ENCODE assay signal across 14 cellular contexts in the genomic region with DNA sequence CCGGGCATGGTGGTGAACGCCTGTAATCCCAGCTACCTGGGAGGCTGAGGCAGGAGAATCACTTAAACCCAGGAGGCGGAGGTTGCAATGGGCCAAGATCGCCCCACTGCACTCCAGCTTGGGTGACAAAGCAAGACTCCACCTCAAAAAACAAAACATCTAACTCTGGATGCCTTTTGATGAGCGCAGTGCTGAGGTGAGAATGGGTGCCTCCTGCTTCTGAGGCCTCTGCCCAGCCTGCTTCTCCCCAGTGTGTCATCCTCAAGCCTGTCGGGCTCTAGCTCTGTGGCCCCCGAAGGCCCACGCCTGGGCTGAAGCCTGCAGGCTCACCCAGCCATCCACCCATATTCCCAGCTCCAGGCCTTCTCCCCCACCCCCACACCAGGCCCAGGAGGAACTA. TPM values are rescaled to one million over a fixed set of nuclear protein-coding genes. Genes with fewer than 3 reads are reported as not detected.
A peak's percentile ranks its signal among the peaks of the same experiment; 100 is the strongest.
DNase-seq lines count a peak whose midpoint lies in the region; ATAC-seq and TF ChIP-seq lines count a peak whose summit lies in the region.
"Had no signal": no experiment of that assay in that cellular context is flagged by ENCODE, and none has a peak within 500 bp of the region (broad histone marks: within the 10 kb centered on the region; RNA-seq: fewer than 3 reads in every experiment).

No MANE protein-coding gene starts in this region.

- CTCF ChIA-PET in T-cell (lab: Charles Lee): no interaction called here

- H3K36me3 Mint-ChIP-seq in T-helper 2 cell treated with Interferon-gamma antibody and Interleukin-4, amounts not matched to agents 5 μg/mL and 100 μg/mL, for 36 hours (ENCODE audit: low read depth): peaks cover 4% of the 10 kb centered on the region
- H3K36me3 Mint-ChIP-seq in T-cell: peaks cover 9% of the 10 kb centered on the region
- H3K36me3 Mint-ChIP-seq in stimulated activated naive B cell treated with anti-CD40 and anti-IgM and Interleukin-4, amounts not matched to agents 10 μg/mL and 1 μg/mL and 100 μg/mL, for 72 hours: peaks cover 33 to 41% of the 10 kb centered on the region in 2 donors
- peaks cover 10% of the 10 kb centered on the region for H3K36me3 Mint-ChIP-seq in endodermal cell (ENCODE audit: low read depth)

- H3K4me3 Mint-ChIP-seq in T-helper 2 cell treated with Interferon-gamma antibody and Interleukin-4, amounts not matched to agents 5 μg/mL and 100 μg/mL, for 36 hours: no peak overlapping the region
- H3K4me3 Mint-ChIP-seq in T-cell (peak overlapping the region in 1 of 3 donors; percentile 65), endodermal cell (no peak overlapping the region)
- no peak overlapping the region for H3K4me3 Mint-ChIP-seq in stimulated activated naive B cell treated with anti-CD40 and anti-IgM and Interleukin-4, amounts not matched to agents 10 μg/mL and 1 μg/mL and 100 μg/mL, for 72 hours
- H3K4me3 Mint-ChIP-seq: nephron progenitor cell had no signal

- H3K27ac ChIP-seq in hepatocyte (peak overlapping the region; percentile 65), endodermal cell (ENCODE audit: low read depth, low read length) (no peak overlapping the region)

- H3K4me1 ChIP-seq in hepatocyte (ENCODE audit: insufficient read depth) (peaks cover 49% of the 10 kb centered on the region), endodermal cell (ENCODE audit: control insufficient read depth, insufficient read depth, low read length) (peaks cover 10% of the 10 kb centered on the region)

- H3K79me2 ChIP-seq in hepatocyte: no peaks in the 10 kb centered on the region

- no peak for DNase-seq in T-helper 2 cell treated with Interferon-gamma antibody and Interleukin-4, amounts not matched to agents 5 μg/mL and 100 μg/mL, for 36 hours (ENCODE audit: low spot score)
- no peak for DNase-seq in T-helper 2 cell
- DNase-seq in T-cell: no peak
- DNase-seq in hepatocyte (ENCODE audit: low spot score): no peak
- no peak for DNase-seq in stimulated activated naive B cell treated with anti-CD40 and anti-IgM and Interleukin-4, amounts not matched to agents 10 μg/mL and 1 μg/mL and 100 μg/mL, for 72 hours
- DNase-seq in endodermal cell: no peak
- no peak for DNase-seq in activated gamma-delta T cell treated with Interleukin-2 at 50 U/mL for 16 hours
- DNase-seq: activated CD4-positive, alpha-beta T cell treated with anti-CD3 and anti-CD28 coated beads, Interleukin-2, amount 50 U/mL, for 4 hours; GOT3; NCI-H1694; nephron progenitor cell; stimulated activated CD4-positive, alpha-beta T cell treated with anti-CD3 and anti-CD28 coated beads, Interleukin-15, amount 100 ng/mL, for 24 hours had no signal

- H3K9me2 ChIP-seq in hepatocyte (replicated peaks; ENCODE audit: insufficient read depth): no peaks in the 10 kb centered on the region

- H2AFZ ChIP-seq in hepatocyte: no peak overlapping the region

- ATAC-seq in T-cell (replicated peaks in 1 of 4): peak in 3 of 4 experiments; percentile 33 to 50 (median 42)
- no peak for ATAC-seq in stimulated activated naive B cell treated with anti-CD40 and anti-IgM and Interleukin-4, amounts not matched to agents 10 μg/mL and 1 μg/mL and 100 μg/mL, for 72 hours (replicated peaks)
- no peak for ATAC-seq in HG02571 (IDR thresholded peaks at IDR 0.05; ENCODE audit: unreplicated experiment)

- peaks cover 15% of the 10 kb centered on the region for H3K4me1 Mint-ChIP-seq in T-helper 2 cell treated with Interferon-gamma antibody and Interleukin-4, amounts not matched to agents 5 μg/mL and 100 μg/mL, for 36 hours (ENCODE audit: low read depth)
- peaks cover 26 to 34% (median 27%) of the 10 kb centered on the region in 3 donors for H3K4me1 Mint-ChIP-seq in T-cell
- H3K4me1 Mint-ChIP-seq in stimulated activated naive B cell treated with anti-CD40 and anti-IgM and Interleukin-4, amounts not matched to agents 10 μg/mL and 1 μg/mL and 100 μg/mL, for 72 hours: peaks cover 11 to 14% of the 10 kb centered on the region in 2 donors
- H3K4me1 Mint-ChIP-seq in endodermal cell: peaks cover 14% of the 10 kb centered on the region

- H3K4me2 ChIP-seq in hepatocyte: no peak overlapping the region

- H3K27ac Mint-ChIP-seq in T-helper 2 cell treated with Interferon-gamma antibody and Interleukin-4, amounts not matched to agents 5 μg/mL and 100 μg/mL, for 36 hours: peak overlapping the region; percentile 36
- H3K27ac Mint-ChIP-seq in T-cell (peak overlapping the region; percentile 39 to 77), endodermal cell (no peak overlapping the region)
- H3K27ac Mint-ChIP-seq in stimulated activated naive B cell treated with anti-CD40 and anti-IgM and Interleukin-4, amounts not matched to agents 10 μg/mL and 1 μg/mL and 100 μg/mL, for 72 hours: peak overlapping the region; percentile 51

- no peak overlapping the region for H3K4me3 ChIP-seq in hepatocyte
- H3K4me3 ChIP-seq in endodermal cell (ENCODE audit: low read length): no peak overlapping the region
- H3K4me3 ChIP-seq: GM12878 had no signal

- H3K9me3 ChIP-seq in hepatocyte (ENCODE audit: low read depth): no peaks in the 10 kb centered on the region
- no peaks in the 10 kb centered on the region for H3K9me3 ChIP-seq in endodermal cell (ENCODE audit: control insufficient read depth, low read length)

- POLR2A ChIA-PET in T-cell (lab: Charles Lee): no interaction called here

- H3K36me3 ChIP-seq in hepatocyte (replicated peaks; ENCODE audit: insufficient read depth, low read depth) (no peaks in the 10 kb centered on the region), endodermal cell (ENCODE audit: control insufficient read depth, insufficient read depth, low read length) (peaks cover 3% of the 10 kb centered on the region)

- H3K9me3 Mint-ChIP-seq in T-helper 2 cell treated with Interferon-gamma antibody and Interleukin-4, amounts not matched to agents 5 μg/mL and 100 μg/mL, for 36 hours: no peaks in the 10 kb centered on the region
- H3K9me3 Mint-ChIP-seq in T-cell (no peaks in the 10 kb centered on the region), endodermal cell (no peaks in the 10 kb centered on the region)
- no peaks in the 10 kb centered on the region for H3K9me3 Mint-ChIP-seq in stimulated activated naive B cell treated with anti-CD40 and anti-IgM and Interleukin-4, amounts not matched to agents 10 μg/mL and 1 μg/mL and 100 μg/mL, for 72 hours
- H3K9me3 Mint-ChIP-seq: nephron progenitor cell had no signal

- H3K27me3 ChIP-seq in hepatocyte: no peaks in the 10 kb centered on the region
- H3K27me3 ChIP-seq in endodermal cell (ENCODE audit: control insufficient read depth, insufficient read depth, low read length, poor library complexity, severe bottlenecking): no peaks in the 10 kb centered on the region

- no peaks in the 10 kb centered on the region for H4K20me1 ChIP-seq in hepatocyte (ENCODE audit: insufficient read depth, poor library complexity, severe bottlenecking)

- TF ChIP-seq CTCF in hepatocyte (IDR thresholded peaks at IDR 0.05; ENCODE audit: poor library complexity) (no peak), endodermal cell (conservative IDR thresholded peaks at IDR 0.05) (no peak)

- WGBS in hepatocyte (ENCODE audit: low lambda C conversion rate, missing lambda C conversion rate): 97% methylated on average over 7 of the region's 8 CpGs
- 94 to 100% methylated on average over 3 to 8 of the region's 8 CpGs for WGBS in endodermal cell (ENCODE audit: insufficient coverage in 1 of 2, insufficient read length in 1 of 2), 2 experiments

- H3K9ac ChIP-seq in endodermal cell (ENCODE audit: extremely low read depth, low read length, poor library complexity, severe bottlenecking): no peak overlapping the region

- no peaks in the 10 kb centered on the region for H3K27me3 Mint-ChIP-seq in T-helper 2 cell treated with Interferon-gamma antibody and Interleukin-4, amounts not matched to agents 5 μg/mL and 100 μg/mL, for 36 hours (ENCODE audit: low read depth)
- H3K27me3 Mint-ChIP-seq in T-cell (no peaks in the 10 kb centered on the region), endodermal cell (ENCODE audit: insufficient read depth) (no peaks in the 10 kb centered on the region)
- H3K27me3 Mint-ChIP-seq in stimulated activated naive B cell treated with anti-CD40 and anti-IgM and Interleukin-4, amounts not matched to agents 10 μg/mL and 1 μg/mL and 100 μg/mL, for 72 hours: no peaks in the 10 kb centered on the region

RNA-seq across cellular contexts. Expression of gene MTSS2, which starts 10.5 kb away (rescaled TPM):
- total RNA-seq in T-cell: 1 to 10 TPM; 2.2 to 7.1 (median 5.1) TPM
- 16.1 and 19.6 TPM in 2 replicates for total RNA-seq in hepatocyte
- 10.4 and 16.5 TPM in 2 replicates for polyA plus RNA-seq in hepatocyte
- 10 to 100 TPM; 23.4 to 24.0 TPM for total RNA-seq in endodermal cell
- polyA plus RNA-seq in endodermal cell (2013, experiment 1 of 2): 86.6 TPM
- polyA plus RNA-seq in endodermal cell (2013, experiment 2 of 2): 67.0 TPM

RNA-seq across cellular contexts. Expression of gene IL34, which starts 50.0 kb away (rescaled TPM):
- under 1 TPM in 3 of 5 donors, not detected in 2; 0.20 to 0.53 (median 0.45) TPM for total RNA-seq in T-cell
- total RNA-seq in hepatocyte: 2.2 TPM in 2 replicates
- polyA plus RNA-seq in hepatocyte: 0.48 and 2.6 TPM in 2 replicates
- total RNA-seq in endodermal cell: 1 to 10 TPM; 3.0 to 5.6 TPM
- 1.3 TPM for polyA plus RNA-seq in endodermal cell (2013, experiment 1 of 2)
- polyA plus RNA-seq in endodermal cell (2013, experiment 2 of 2): 0.21 TPM
- total RNA-seq: GM12878 had no signal

Comparison
In these comparisons a context has a peak if more than half of its experiments do, and no peak if none do; other contexts are left out.
1. ATAC-seq: peak in T-cell (3 of 4); none in stimulated activated naive B cell treated with anti-CD40 and anti-IgM and Interleukin-4, amounts not matched to agents 10 μg/mL and 1 μg/mL and 100 μg/mL, for 72 hours (0 of 2) and HG02571 (single experiment).